12 cellular contexts compared by ENCODE assay signal in genomic region chr6:8904754-8905153, GRCh38.
DNase-seq lines count a peak whose midpoint lies in the region; ATAC-seq and TF ChIP-seq lines count a peak whose summit lies in the region.
"Had no signal": no experiment of that assay in that cellular context is flagged by ENCODE, and none has a peak within 500 bp of the region (broad histone marks: within the 10 kb centered on the region; RNA-seq: fewer than 3 reads in every experiment).

No MANE protein-coding gene starts in this region.

- ATAC-seq in HG02642 (IDR thresholded peaks at IDR 0.05; ENCODE audit: poor library complexity, unreplicated experiment) (peak; percentile 58), PC-3 (no peak)
- ATAC-seq: left colon had no signal

- no peak overlapping the region for H2AK5ac ChIP-seq in mesendoderm (ENCODE audit: low read length)

- H3K4me2 ChIP-seq in PC-3 (ENCODE audit: low read length): no peak overlapping the region
- no peak overlapping the region for H3K4me2 ChIP-seq in mesendoderm (ENCODE audit: low read length)

- no peak overlapping the region for H4K5ac ChIP-seq in mesendoderm (ENCODE audit: low read length)

- H2BK5ac ChIP-seq in mesendoderm (ENCODE audit: low read length): no peak overlapping the region

- intact Hi-C loops in PC-3 (cut with micrococcal nuclease): no loop called here
- intact Hi-C loops in lower leg skin (cut with DNase I; ENCODE audit: low total_unique reads): no loop called here
- intact Hi-C loops in prostate gland (cut with DNase I): no loop called here

- no peak overlapping the region for H3K27ac ChIP-seq in PC-3 (ENCODE audit: low read length)
- no peak overlapping the region for H3K27ac ChIP-seq in mesendoderm (ENCODE audit: low read depth, low read length)
- H3K27ac ChIP-seq in prostate gland: no peak overlapping the region

- no peak overlapping the region for H3K9ac ChIP-seq in PC-3 (ENCODE audit: low read length)
- H3K9ac ChIP-seq in mesendoderm (ENCODE audit: low read length): no peak overlapping the region

- POLR2A ChIA-PET in PC-3 (lab: Charles Lee; ENCODE audit: unreplicated experiment): no interaction called here

- no CpG with 5 or more reads among the region's 3 CpGs for WGBS in mesendoderm (ENCODE audit: extremely low coverage, insufficient coverage, low lambda C conversion rate)
- WGBS in lower leg skin, 2 donors: 67 to 69% methylated on average over 3 of the region's 3 CpGs
- 57% methylated on average over 3 of the region's 3 CpGs for WGBS in prostate gland

- H3K9me2 ChIP-seq in PC-3 (replicated peaks; ENCODE audit: low read length): no peaks in the 10 kb centered on the region

- H4K8ac ChIP-seq in mesendoderm (ENCODE audit: low read depth, low read length): no peak overlapping the region

- H3K79me2 ChIP-seq in PC-3 (ENCODE audit: low read length) (no peaks in the 10 kb centered on the region), mesendoderm (ENCODE audit: control insufficient read depth, insufficient read depth, low read length) (no peaks in the 10 kb centered on the region)

- H3K4me3 ChIP-seq in PC-3 (ENCODE audit: low read length) (no peak overlapping the region), mesendoderm (ENCODE audit: low read length) (no peak overlapping the region), lower leg skin (ENCODE audit: low read depth, poor library complexity, severe bottlenecking) (no peak overlapping the region), prostate gland (no peak overlapping the region)

- H3K18ac ChIP-seq in mesendoderm (ENCODE audit: low read length): no peak overlapping the region

- H3K9me3 ChIP-seq in PC-3 (ENCODE audit: low read length) (no peaks in the 10 kb centered on the region), prostate gland (no peaks in the 10 kb centered on the region)

- H3K36me3 ChIP-seq in PC-3 (ENCODE audit: low read depth, low read length): no peaks in the 10 kb centered on the region
- H3K36me3 ChIP-seq in mesendoderm (ENCODE audit: control insufficient read depth, insufficient read depth, low read length): no peaks in the 10 kb centered on the region
- no peaks in the 10 kb centered on the region for H3K36me3 ChIP-seq in prostate gland

- no peak overlapping the region for H3K56ac ChIP-seq in mesendoderm (ENCODE audit: low read length)

- H3K79me1 ChIP-seq in mesendoderm (ENCODE audit: low read length): no peaks in the 10 kb centered on the region

- H2BK15ac ChIP-seq in mesendoderm (replicated peaks; ENCODE audit: low read depth): no peak overlapping the region

- H3K4ac ChIP-seq in mesendoderm (ENCODE audit: low read depth, low read length): no peak overlapping the region

- no peak for TF ChIP-seq POLR2A in lower leg skin (IDR thresholded peaks at IDR 0.05)
- TF ChIP-seq POLR2A in prostate gland (IDR thresholded peaks at IDR 0.05): no peak

- no peaks in the 10 kb centered on the region for H4K20me1 ChIP-seq in PC-3 (ENCODE audit: low read length)

- H3K4me1 ChIP-seq in PC-3 (ENCODE audit: insufficient read depth, low read length) (no peaks in the 10 kb centered on the region), mesendoderm (ENCODE audit: control insufficient read depth, low read depth, low read length) (no peaks in the 10 kb centered on the region), prostate gland (replicated peaks) (no peaks in the 10 kb centered on the region)

- peaks cover 18% of the 10 kb centered on the region for H3K27me3 ChIP-seq in PC-3 (ENCODE audit: low read length)
- no peaks in the 10 kb centered on the region for H3K27me3 ChIP-seq in mesendoderm (ENCODE audit: insufficient read depth, low read length, poor library complexity)
- H3K27me3 ChIP-seq in prostate gland (replicated peaks; ENCODE audit: insufficient read depth): no peaks in the 10 kb centered on the region

- no TSS peak for BruUV-seq in PC-3 (replicated peaks; lab: Mats Ljungman, UMichigan)

- no peak overlapping the region for H2BK120ac ChIP-seq in mesendoderm (ENCODE audit: low read depth, low read length)

- no peaks in the 10 kb centered on the region for H3F3A ChIP-seq in PC-3 (ENCODE audit: low read length, unreplicated experiment)

- CTCF ChIA-PET in PC-3 (lab: Charles Lee): no interaction called here

- no peak overlapping the region for H2AFZ ChIP-seq in PC-3 (ENCODE audit: low read length)

- H3K23ac ChIP-seq in mesendoderm (ENCODE audit: low read length): no peak overlapping the region

- DNase-seq in NCI-H1436 (lab: John Stamatoyannopoulos, UW) (peak; percentile 1), NCI-H1436 treated with DMSO at 0.1 percent for 48 hours (lab: John Stamatoyannopoulos, UW) (no peak), PC-3 (peak; percentile 23), mesendoderm (peak; percentile 58), lower leg skin (ENCODE audit: low spot score in 2 of 2) (no peak), NCI-H2029 (lab: John Stamatoyannopoulos, UW) (no peak), prostate gland (ENCODE audit: low spot score) (no peak)
- DNase-seq: effector CD4-positive, alpha-beta T cell; left colon; NCI-H2227 treated with DMSO at 0.1 percent for 48 hours; retina had no signal

- TF ChIP-seq CTCF in PC-3 (conservative IDR thresholded peaks at IDR 0.05; ENCODE audit: low read depth, low read length) (peak; percentile 56), lower leg skin (IDR thresholded peaks at IDR 0.05) (no peak), prostate gland (IDR thresholded peaks at IDR 0.05) (no peak)

Comparison
In these comparisons a context has a peak if more than half of its experiments do, and no peak if none do; other contexts are left out.
1. DNase-seq: peak in NCI-H1436 (single experiment), PC-3 (single experiment) and mesendoderm (single experiment); none in NCI-H1436 treated with DMSO at 0.1 percent for 48 hours (single experiment), lower leg skin (0 of 2), NCI-H2029 (single experiment) and prostate gland (single experiment).